In the genomic region with DNA sequence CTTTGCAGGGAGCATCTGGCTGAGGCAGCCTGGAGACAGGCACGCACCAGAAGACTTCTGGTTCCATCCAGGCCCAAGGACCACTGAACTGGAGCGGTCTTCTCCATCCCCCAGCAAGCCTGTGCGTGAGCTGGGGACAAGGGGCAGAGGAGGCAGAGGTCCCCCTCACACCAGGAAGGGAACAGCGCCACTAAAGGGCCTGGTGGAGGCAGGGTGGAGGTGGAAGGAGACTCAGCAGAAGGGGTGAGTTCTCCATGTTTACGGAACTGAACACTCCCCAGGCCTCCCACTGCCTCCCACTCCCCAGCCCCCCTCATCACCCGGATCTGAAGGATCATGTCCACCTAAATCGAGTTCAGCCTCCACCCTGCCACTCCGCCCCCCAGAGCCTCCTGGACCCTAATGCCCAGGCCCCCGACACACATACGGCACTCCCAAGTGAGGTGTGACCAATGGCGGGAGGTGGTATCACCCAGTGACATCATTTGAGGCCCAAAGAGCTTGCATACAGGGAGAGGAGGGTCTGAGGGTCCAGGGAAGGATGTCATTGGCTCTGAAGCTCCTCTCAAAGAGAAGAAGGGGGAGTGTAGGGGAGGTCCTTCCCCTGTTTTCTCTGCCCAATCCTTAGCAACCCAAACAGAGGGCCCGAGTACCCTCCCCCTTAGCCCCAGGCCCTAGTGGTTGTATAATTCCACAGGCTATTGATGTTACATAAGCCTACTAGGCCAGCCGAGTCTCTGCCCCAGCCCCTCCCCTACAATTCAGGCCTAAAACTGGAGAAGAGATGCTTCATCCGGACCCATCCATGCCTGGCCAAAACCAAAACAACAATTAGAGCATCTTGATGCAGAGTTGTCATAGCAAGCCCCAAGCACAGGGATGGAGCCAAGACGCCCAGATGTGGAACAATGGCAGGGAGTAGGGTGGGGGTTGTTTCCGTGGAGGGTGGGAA, we compare ENCODE assay signal across 9 cellular contexts. TPM values are rescaled to one million over a fixed set of nuclear protein-coding genes. Genes with fewer than 3 reads are reported as not detected.
DNase-seq lines count a peak whose midpoint lies in the region; ATAC-seq and TF ChIP-seq lines count a peak whose summit lies in the region.
"Had no signal": no experiment of that assay in that cellular context is flagged by ENCODE, and none has a peak within 500 bp of the region (broad histone marks: within the 10 kb centered on the region; RNA-seq: fewer than 3 reads in every experiment).

No MANE protein-coding gene starts in this region.

- H3K9ac ChIP-seq in SK-N-SH (no peak overlapping the region), rectal smooth muscle tissue (ENCODE audit: low read length) (no peak overlapping the region)

- TF ChIP-seq CTCF in SK-N-SH (IDR thresholded peaks at IDR 0.05) = no peak

- H3K79me2 ChIP-seq in SK-N-SH (ENCODE audit: insufficient read depth) = no peaks in the 10 kb centered on the region

- H3K9me2 ChIP-seq in SK-N-SH = no peaks in the 10 kb centered on the region

- no peak for TF ChIP-seq RAD21 in SK-N-SH (IDR thresholded peaks at IDR 0.05; ENCODE audit: low read length)

- no peak for TF ChIP-seq EP300 in SK-N-SH (IDR thresholded peaks at IDR 0.05; ENCODE audit: borderline replicate concordance in 1 of 2, low read depth in 1 of 2, low read length in 1 of 2)

- DNase-seq in SK-N-SH (peak; percentile 62), anterior cingulate cortex (lab: John Stamatoyannopoulos, UW) (peak in 55 of 58 donors; percentile 13 to 87 (median 64)), hippocampal formation (lab: John Stamatoyannopoulos, UW) (peak; percentile 51 to 68), activated gamma-delta T cell treated with Interleukin-2 at 50 U/mL for 16 hours (no peak), NCI-H226 (no peak), NCI-H526 (lab: John Stamatoyannopoulos, UW) (no peak)

- H3K36me3 ChIP-seq in SK-N-SH (replicated peaks in 1 of 2; ENCODE audit: control insufficient read depth in 1 of 2, insufficient read depth in 2 of 2, low read length in 1 of 2) (no peaks in the 10 kb centered on the region), rectal smooth muscle tissue (ENCODE audit: control insufficient read depth, insufficient read depth, low read length) (no peaks in the 10 kb centered on the region)

- no peak; the same call in 2 of the 3 replicates for ATAC-seq in SK-N-SH treated with all-trans-retinoic acid at 6 μM for 48 hours

- CTCF ChIA-PET in SK-N-SH (lab: Yijun Ruan, JAX) = interaction anchor here (1.0 to 1.7 kb wide), 3 partner anchors 35 to 168 kb away, joined by 4 read pairs; no protein-coding TSS in a partner anchor

- POLR2A ChIA-PET in SK-N-SH (lab: Yijun Ruan, JAX) = interaction anchor here (0.5 kb wide), 1 partner anchor 158 kb away, joined by 3 read pairs; no protein-coding TSS in a partner anchor

- H4K20me1 ChIP-seq in SK-N-SH (ENCODE audit: insufficient read depth) = no peaks in the 10 kb centered on the region

- H3K4me2 ChIP-seq in SK-N-SH = peak overlapping the region; percentile 82; the same call in 1 of the 2 replicates

- H3K4me3 ChIP-seq in SK-N-SH (ENCODE audit: low read depth in 2 of 2, low read length in 1 of 2) = peak overlapping the region in 1 of 2 experiments; percentile 54; a peak in 2 of 4 replicates
- H3K4me3 ChIP-seq in rectal smooth muscle tissue (ENCODE audit: low read length) = peak overlapping the region; percentile 39
- H3K4me3 ChIP-seq: body of pancreas had no signal

- H3F3A ChIP-seq in SK-N-SH (replicated peaks; ENCODE audit: insufficient read depth) = no peaks in the 10 kb centered on the region

- H3K9me3 ChIP-seq in SK-N-SH = no peaks in the 10 kb centered on the region
- H3K9me3 ChIP-seq: body of pancreas had no signal

- H3K27me3 ChIP-seq in SK-N-SH (ENCODE audit: insufficient read depth) (no peaks in the 10 kb centered on the region), rectal smooth muscle tissue (ENCODE audit: control insufficient read depth, insufficient read depth, low read length) (no peaks in the 10 kb centered on the region)
- H3K27me3 ChIP-seq: body of pancreas had no signal

- no peak overlapping the region for H3K27ac ChIP-seq in SK-N-SH (ENCODE audit: low read depth in 2 of 2, low read length in 1 of 2)
- H3K27ac ChIP-seq in rectal smooth muscle tissue (ENCODE audit: low read depth, low read length) = no peak overlapping the region
- H3K27ac ChIP-seq: body of pancreas had no signal

- no peak overlapping the region for H2AFZ ChIP-seq in SK-N-SH (ENCODE audit: low read depth)

- H3K4me1 ChIP-seq in SK-N-SH (ENCODE audit: control insufficient read depth in 1 of 2, insufficient read depth in 2 of 2, low read depth in 1 of 2, low read length in 1 of 2) = peaks cover 0 to 22% of the 10 kb centered on the region in 2 experiments; a peak in 1 of 4 replicates
- H3K4me1 ChIP-seq in rectal smooth muscle tissue (ENCODE audit: control insufficient read depth, insufficient read depth, low read length) = peaks cover 4% of the 10 kb centered on the region
- H3K4me1 ChIP-seq: body of pancreas had no signal

- WGBS in SK-N-SH (ENCODE audit: low lambda C conversion rate) = 84% methylated on average over 16 of the region's 16 CpGs

TF ChIP-seq in SK-N-SH, 30 proteins besides CTCF, POLR2A, EP300 and RAD21 (continues in another document):
- TF ChIP-seq SIN3A (IDR thresholded peaks at IDR 0.05; ENCODE audit: borderline replicate concordance, low read depth, low read length) (no peak), GABPA (IDR thresholded peaks at IDR 0.05; ENCODE audit: low read depth) (no peak), REST (IDR thresholded peaks at IDR 0.05; ENCODE audit: low read depth, low read length) (no peak), MXI1 (IDR thresholded peaks at IDR 0.05; ENCODE audit: low read depth, low read length) (no peak)

TF ChIP-seq in SK-N-SH treated with all-trans-retinoic acid at 6 μM for 48 hours, 23 proteins besides CTCF, POLR2A, EP300 and RAD21 (continues in another document):
- no peak for TF ChIP-seq RARB (CRISPR knock-in tag; IDR thresholded peaks at IDR 0.05)
- TF ChIP-seq TOX (CRISPR knock-in tag; IDR thresholded peaks at IDR 0.05; ENCODE audit: borderline replicate concordance) = no peak
- TF ChIP-seq ZNF70 (CRISPR knock-in tag; IDR thresholded peaks at IDR 0.05) = no peak
- no peak for TF ChIP-seq ZNF8 (CRISPR knock-in tag; IDR thresholded peaks at IDR 0.05)
- TF ChIP-seq PATZ1 (CRISPR knock-in tag; IDR thresholded peaks at IDR 0.05; ENCODE audit: borderline replicate concordance) = no peak
- no peak for TF ChIP-seq CREB5 (CRISPR knock-in tag; IDR thresholded peaks at IDR 0.05; ENCODE audit: low read depth)

RNA-seq across cellular contexts. Expression of gene FAIM2, which starts 1.0 kb away (rescaled TPM):
- polyA plus RNA-seq in SK-N-SH (2012; rRNA removed) = 6.3 and 11.3 TPM in 2 replicates
- 4.6 and 6.9 TPM in 2 replicates for polyA plus RNA-seq in SK-N-SH (2012; cell fraction: cytosol; rRNA removed)
- 3.7 and 4.8 TPM in 2 replicates for polyA plus RNA-seq in SK-N-SH (2012; cell fraction: nucleus; rRNA removed)

RNA-seq across cellular contexts. Expression of gene AQP2, which starts 47.9 kb away (rescaled TPM):
- not detected in 2 replicates for polyA plus RNA-seq in SK-N-SH (2012; rRNA removed)
- polyA plus RNA-seq in SK-N-SH (2012; cell fraction: cytosol; rRNA removed) = not detected in 2 replicates
- not detected in 2 replicates for polyA plus RNA-seq in SK-N-SH (2012; cell fraction: nucleus; rRNA removed)

RNA-seq across cellular contexts. Expression of gene AQP5, which starts 59.0 kb away (rescaled TPM):
- polyA plus RNA-seq in SK-N-SH (2012; rRNA removed) = 0.08 and 0.10 TPM in 2 replicates
- polyA plus RNA-seq in SK-N-SH (2012; cell fraction: cytosol; rRNA removed) = not detected in 2 replicates
- polyA plus RNA-seq in SK-N-SH (2012; cell fraction: nucleus; rRNA removed) = 0.06 TPM in 1 of 2 replicates, not detected in the other

RNA-seq across cellular contexts. Expression of gene BCDIN3D, which starts 59.8 kb away (rescaled TPM):
- 2.3 and 3.8 TPM in 2 replicates for polyA plus RNA-seq in SK-N-SH (2012; rRNA removed)
- 2.9 and 3.3 TPM in 2 replicates for polyA plus RNA-seq in SK-N-SH (2012; cell fraction: cytosol; rRNA removed)
- polyA plus RNA-seq in SK-N-SH (2012; cell fraction: nucleus; rRNA removed) = 1.6 and 2.7 TPM in 2 replicates

Comparison
In these comparisons a context has a peak if more than half of its experiments do, and no peak if none do; other contexts are left out.
1. DNase-seq: peak in SK-N-SH (single experiment), anterior cingulate cortex (55 of 58) and hippocampal formation (2 of 2); none in activated gamma-delta T cell treated with Interleukin-2 at 50 U/mL for 16 hours (single experiment), NCI-H226 (single experiment) and NCI-H526 (0 of 2).